Comparison of ENCODE assay signal across 17 cellular contexts in the genomic region with DNA sequence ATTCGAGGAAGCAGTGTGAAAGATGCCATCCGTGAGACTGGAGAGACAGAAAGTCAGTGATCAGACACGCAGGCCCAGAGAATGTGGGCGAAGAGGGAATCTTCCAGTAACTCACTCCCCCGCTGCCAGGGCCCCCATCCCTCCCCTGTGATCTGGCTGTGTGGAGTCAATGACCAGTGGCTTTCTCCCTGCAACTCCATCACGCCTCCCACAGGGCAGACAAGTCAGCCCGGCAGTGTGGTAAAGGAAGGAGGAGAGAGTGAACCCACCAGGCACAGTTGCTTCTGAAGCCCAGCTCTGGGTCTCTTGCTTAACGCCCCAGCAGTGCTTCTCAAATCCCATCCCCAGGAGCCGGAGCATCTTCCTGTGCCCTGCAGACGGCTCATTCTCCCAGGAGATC.
DNase-seq lines count a peak whose midpoint lies in the region; ATAC-seq, FAIRE-seq and TF ChIP-seq lines count a peak whose summit lies in the region.
"Had no signal": no experiment of that assay in that cellular context is flagged by ENCODE, and none has a peak within 500 bp of the region (broad histone marks: within the 10 kb centered on the region; RNA-seq: fewer than 3 reads in every experiment).

No MANE protein-coding gene starts in this region.

- H3K4me3 ChIP-seq in H7 (ENCODE audit: insufficient read depth, low read depth, low read length): no peak overlapping the region
- no peak overlapping the region for H3K4me3 ChIP-seq in tibial artery
- H3K4me3 ChIP-seq: BLaER1 had no signal

- intact Hi-C loops in tibial artery (cut with DNase I; ENCODE audit: low total_unique reads): no loop called here

- no peaks in the 10 kb centered on the region for H3K9me3 ChIP-seq in tibial artery

- H3K27me3 ChIP-seq in H7 (ENCODE audit: control insufficient read depth, insufficient read depth, low read length) (no peaks in the 10 kb centered on the region), tibial artery (no peaks in the 10 kb centered on the region)
- H3K27me3 ChIP-seq: BLaER1 had no signal

- H3K27me3 Mint-ChIP-seq in brain: no peaks in the 10 kb centered on the region
- peaks cover 7% of the 10 kb centered on the region for H3K27me3 Mint-ChIP-seq in activated T-cell treated with anti-CD3 and anti-CD28 coated beads, Interleukin-2, amount 50 U/mL, for 72 hours (ENCODE audit: low read depth)

- no peak overlapping the region for H3K4me3 Mint-ChIP-seq in brain
- no peak overlapping the region for H3K4me3 Mint-ChIP-seq in activated T-cell treated with anti-CD3 and anti-CD28 coated beads, Interleukin-2, amount 50 U/mL, for 72 hours
- H3K4me3 Mint-ChIP-seq: CD14-positive monocyte; CD8-positive, alpha-beta T cell had no signal

- peaks cover 58% of the 10 kb centered on the region for H3K4me1 Mint-ChIP-seq in brain
- no peaks in the 10 kb centered on the region for H3K4me1 Mint-ChIP-seq in activated T-cell treated with anti-CD3 and anti-CD28 coated beads, Interleukin-2, amount 50 U/mL, for 72 hours (ENCODE audit: low read depth)
- H3K4me1 Mint-ChIP-seq: CD14-positive monocyte had no signal

- H3K9me3 Mint-ChIP-seq in brain: peaks cover 0 to 3% (median 0%) of the 10 kb centered on the region in 5 experiments
- H3K9me3 Mint-ChIP-seq in activated T-cell treated with anti-CD3 and anti-CD28 coated beads, Interleukin-2, amount 50 U/mL, for 72 hours: no peaks in the 10 kb centered on the region
- H3K9me3 Mint-ChIP-seq: CD8-positive, alpha-beta T cell had no signal

- no peak for ATAC-seq in activated T-cell treated with anti-CD3 and anti-CD28 coated beads, Interleukin-2, amount 50 U/mL, for 72 hours (replicated peaks in 1 of 2)
- ATAC-seq: CD8-positive, alpha-beta T cell had no signal

- no peak for FAIRE-seq in frontal cortex (lab: Jason Lieb, UNC)
- FAIRE-seq: H1 had no signal

- H3K36me3 ChIP-seq in H7 (replicated peaks; ENCODE audit: control insufficient read depth, insufficient read depth, low read length) (no peaks in the 10 kb centered on the region), tibial artery (no peaks in the 10 kb centered on the region)
- H3K36me3 ChIP-seq: BLaER1 had no signal

- TF ChIP-seq CTCF in brain (conservative IDR thresholded peaks at IDR 0.05) (no peak), tibial artery (IDR thresholded peaks at IDR 0.05) (no peak)

- DNase-seq in H7 (peak; percentile 65), left kidney (ENCODE audit: low read depth, low spot score) (peak; percentile 64), frontal cortex (ENCODE audit: low spot score in 2 of 2) (no peak), tibial artery (no peak)
- DNase-seq in central memory CD4-positive, alpha-beta T cell: no peak
- DNase-seq in activated T-cell treated with anti-CD3 and anti-CD28 coated beads, Interleukin-2, amount 50 U/mL, for 72 hours: no peak
- DNase-seq: 8988T; Calu3; CD8-positive, alpha-beta T cell; DMS79 treated with DMSO at 0.1 percent for 48 hours; GF-D8; HCEC 1CT had no signal

- H3K27ac Mint-ChIP-seq in brain: peak overlapping the region in 4 of 5 experiments; percentile 52 to 81 (median 64)
- no peak overlapping the region for H3K27ac Mint-ChIP-seq in activated T-cell treated with anti-CD3 and anti-CD28 coated beads, Interleukin-2, amount 50 U/mL, for 72 hours
- H3K27ac Mint-ChIP-seq: CD14-positive monocyte; CD8-positive, alpha-beta T cell had no signal

- peaks cover 25% of the 10 kb centered on the region for H3K36me3 Mint-ChIP-seq in brain
- H3K36me3 Mint-ChIP-seq in activated T-cell treated with anti-CD3 and anti-CD28 coated beads, Interleukin-2, amount 50 U/mL, for 72 hours (ENCODE audit: insufficient read depth in 2 of 2): no peaks in the 10 kb centered on the region
- H3K36me3 Mint-ChIP-seq: CD14-positive monocyte; CD8-positive, alpha-beta T cell had no signal

- no peak overlapping the region for H3K27ac ChIP-seq in tibial artery
- H3K27ac ChIP-seq: BLaER1, HL-60 had no signal

- peaks cover 0 to 9% (median 1%) of the 10 kb centered on the region in 4 donors for H3K4me1 ChIP-seq in tibial artery

Comparison
In these comparisons a context has a peak if more than half of its experiments do, and no peak if none do; other contexts are left out.
1. DNase-seq: peak in H7 (single experiment) and left kidney (single experiment); none in central memory CD4-positive, alpha-beta T cell (single experiment), activated T-cell treated with anti-CD3 and anti-CD28 coated beads, Interleukin-2, amount 50 U/mL, for 72 hours (0 of 2), frontal cortex (0 of 2) and tibial artery (0 of 2).